In genomic region chr3:135310317-135310716, GRCh38 we compare ENCODE assay signal across 1 cellular context.
TF ChIP-seq lines count a peak whose summit lies in the region.

No MANE protein-coding gene starts in this region.

TF ChIP-seq in HEK293, 187 proteins besides CTCF, POLR2A, EP300 and RAD21 (continued from another document):
- TF ChIP-seq GLI2 (tag by site-specific recombination; IDR thresholded peaks at IDR 0.05; ENCODE audit: borderline replicate concordance, low read depth) = no peak
- no peak for TF ChIP-seq ZNF37A (tag by site-specific recombination; IDR thresholded peaks at IDR 0.05)
- no peak for TF ChIP-seq ZNF280D (tag by site-specific recombination; IDR thresholded peaks at IDR 0.05)
- no peak for TF ChIP-seq ZNF677 (tag by site-specific recombination; IDR thresholded peaks at IDR 0.05)
- 0 out of 2 replicates have a peak, but pooled peaks have one; percentile 12 for TF ChIP-seq KLF9 (tag by site-specific recombination; IDR thresholded peaks at IDR 0.05; ENCODE audit: low read depth)
- no peak for TF ChIP-seq ZNF2 (tag by site-specific recombination; IDR thresholded peaks at IDR 0.05)
- no peak for TF ChIP-seq ZNF530 (tag by site-specific recombination; IDR thresholded peaks at IDR 0.05; ENCODE audit: low read depth)
- no peak for TF ChIP-seq HOXD13 (CRISPR knock-in tag; IDR thresholded peaks at IDR 0.05; ENCODE audit: borderline replicate concordance)
- peak; percentile 29; the same call in 1 of the 2 replicates for TF ChIP-seq ZEB2 (tag by site-specific recombination; IDR thresholded peaks at IDR 0.05)
- no peak for TF ChIP-seq MEIS1 (CRISPR knock-in tag; IDR thresholded peaks at IDR 0.05; ENCODE audit: borderline replicate concordance)
- no peak for TF ChIP-seq ZNF114 (tag by site-specific recombination; IDR thresholded peaks at IDR 0.05)
- TF ChIP-seq ZNF664 (tag by site-specific recombination; IDR thresholded peaks at IDR 0.05) = no peak
- TF ChIP-seq REST (tag by site-specific recombination; IDR thresholded peaks at IDR 0.05) = no peak
- no peak for TF ChIP-seq ZNF580 (tag by site-specific recombination; IDR thresholded peaks at IDR 0.05)
- 0 out of 2 replicates have a peak, but pooled peaks have one; percentile 13 for TF ChIP-seq TSHZ1 (tag by site-specific recombination; IDR thresholded peaks at IDR 0.05; ENCODE audit: borderline replicate concordance)
- no peak for TF ChIP-seq ZNF221 (tag by site-specific recombination; IDR thresholded peaks at IDR 0.05; ENCODE audit: borderline replicate concordance)
- no peak for TF ChIP-seq SP2 (tag by site-specific recombination; IDR thresholded peaks at IDR 0.05)
- TF ChIP-seq ZNF112 (tag by site-specific recombination; IDR thresholded peaks at IDR 0.05) = no peak
- TF ChIP-seq REPIN1 (tag by site-specific recombination; IDR thresholded peaks at IDR 0.05; ENCODE audit: low read depth) = no peak
- no peak for TF ChIP-seq ZNF202 (tag by site-specific recombination; IDR thresholded peaks at IDR 0.05; ENCODE audit: borderline replicate concordance)
- TF ChIP-seq ZSCAN5A (tag by site-specific recombination; IDR thresholded peaks at IDR 0.05) = no peak
- no peak for TF ChIP-seq SETDB1 (IDR thresholded peaks at IDR 0.05; ENCODE audit: insufficient read length, low read length)
- TF ChIP-seq ZNF121 (tag by site-specific recombination; IDR thresholded peaks at IDR 0.05) = no peak
- TF ChIP-seq ZBTB1 (tag by site-specific recombination; IDR thresholded peaks at IDR 0.05) = no peak
- no peak for TF ChIP-seq ZNF24 (tag by site-specific recombination; IDR thresholded peaks at IDR 0.05)
- no peak for TF ChIP-seq HOXA7 (CRISPR knock-in tag; IDR thresholded peaks at IDR 0.05; ENCODE audit: borderline replicate concordance)
TF ChIP-seq in HEK293: peak in this region for 10.
